Comparison of ENCODE assay signal across 9 cellular contexts in the genomic region with DNA sequence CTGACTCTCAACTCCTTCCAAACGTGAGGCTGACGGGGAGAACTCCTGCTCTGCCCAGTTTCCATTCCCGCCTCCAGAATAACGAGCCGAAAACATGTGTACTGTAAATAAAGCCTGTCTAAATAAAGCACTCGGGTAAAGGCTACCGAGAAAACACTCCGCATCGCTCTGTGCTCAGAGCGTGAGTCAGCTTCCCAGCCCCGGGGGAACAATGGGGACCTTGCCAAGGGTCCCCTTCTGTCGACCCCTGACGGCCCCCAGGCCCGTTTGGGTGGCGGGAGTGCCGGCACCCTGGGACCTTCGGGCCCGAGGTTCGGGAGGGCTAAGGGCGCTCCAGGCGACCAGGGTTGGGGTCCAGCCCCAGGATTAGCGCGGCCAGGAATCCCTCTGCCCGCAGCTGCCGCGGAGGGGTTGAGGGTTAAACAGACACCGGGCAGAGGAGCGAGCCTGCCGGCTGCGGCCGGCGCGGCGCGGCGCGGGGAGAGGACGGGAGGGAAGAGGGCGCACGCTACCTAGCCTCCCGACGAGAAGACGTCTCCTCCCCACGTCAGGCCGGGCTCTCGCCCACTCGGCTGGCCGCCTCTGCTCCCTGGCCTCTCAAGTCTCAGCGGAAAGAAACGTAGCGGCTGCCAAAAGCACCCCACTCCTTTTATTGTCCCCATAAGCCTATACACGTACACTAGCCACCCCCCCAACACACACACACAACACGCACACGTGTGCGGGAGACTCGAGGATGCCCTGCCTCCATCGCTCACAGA.
A peak's percentile ranks its signal among the peaks of the same experiment; 100 is the strongest.
DNase-seq lines count a peak whose midpoint lies in the region; ATAC-seq, FAIRE-seq and TF ChIP-seq lines count a peak whose summit lies in the region.
"Had no signal": no experiment of that assay in that cellular context is flagged by ENCODE, and none has a peak within 500 bp of the region (broad histone marks: within the 10 kb centered on the region; RNA-seq: fewer than 3 reads in every experiment).

No MANE protein-coding gene starts in this region.

- H3K27ac ChIP-seq in muscle layer of duodenum (ENCODE audit: low read length), result peak overlapping the region; percentile 82

- H3K27me3 ChIP-seq in muscle layer of duodenum (ENCODE audit: low read depth, low read length), result no peaks in the 10 kb centered on the region

- no peaks in the 10 kb centered on the region for H3K36me3 ChIP-seq in muscle layer of duodenum (ENCODE audit: control insufficient read depth in 1 of 2, insufficient read depth in 2 of 2, low read length in 2 of 2)

- peaks cover 0 to 11% of the 10 kb centered on the region in 2 donors for H3K4me1 ChIP-seq in muscle layer of duodenum (ENCODE audit: control insufficient read depth in 1 of 2, insufficient read depth in 2 of 2, low read length in 2 of 2)

- intact Hi-C loops in Right ventricle myocardium inferior (cut with DNase I), result loop anchor here (5.0 to 10.0 kb wide), 5 partner anchors 105 to 277 kb away; no protein-coding TSS in a partner anchor
- intact Hi-C loops in cardiac septum (cut with DNase I), result loop anchor here (5.0 kb wide), 7 partner anchors 40 to 280 kb away; no protein-coding TSS in a partner anchor

- ATAC-seq in Right ventricle myocardium inferior (peak; percentile 0), omental fat pad (ENCODE audit: low FRiP score) (no peak)

- H3K4me3 ChIP-seq in muscle layer of duodenum (ENCODE audit: low read depth in 1 of 2, low read length in 2 of 2), result peak overlapping the region; percentile 30 to 58

- DNase-seq in Right ventricle myocardium inferior (ENCODE audit: missing footprints) (no peak), cardiac septum (ENCODE audit: low spot score) (no peak), RKO (ENCODE audit: low spot score) (peak; percentile 39), dermis blood vessel endothelial cell (peak; percentile 63), omental fat pad (ENCODE audit: low spot score) (no peak), HTR-8/SVneo (ENCODE audit: insufficient read length, low spot score) (no peak), NCI-H226 (no peak)

- no peaks in the 10 kb centered on the region for H3K9me3 ChIP-seq in muscle layer of duodenum (ENCODE audit: control insufficient read depth in 1 of 2, low read length in 2 of 2)

- no peak for FAIRE-seq in HTR-8/SVneo (lab: Jason Lieb, UNC)
- FAIRE-seq: colon had no signal

- no peak for TF ChIP-seq CTCF in omental fat pad (IDR thresholded peaks at IDR 0.05)

Comparison
In these comparisons a context has a peak if more than half of its experiments do, and no peak if none do; other contexts are left out.
1. DNase-seq: peak in RKO (single experiment) and dermis blood vessel endothelial cell (single experiment); none in Right ventricle myocardium inferior (single experiment), cardiac septum (single experiment), omental fat pad (single experiment), HTR-8/SVneo (single experiment) and NCI-H226 (single experiment).